ENCODE assay signal across 1 cellular context in the genomic region with DNA sequence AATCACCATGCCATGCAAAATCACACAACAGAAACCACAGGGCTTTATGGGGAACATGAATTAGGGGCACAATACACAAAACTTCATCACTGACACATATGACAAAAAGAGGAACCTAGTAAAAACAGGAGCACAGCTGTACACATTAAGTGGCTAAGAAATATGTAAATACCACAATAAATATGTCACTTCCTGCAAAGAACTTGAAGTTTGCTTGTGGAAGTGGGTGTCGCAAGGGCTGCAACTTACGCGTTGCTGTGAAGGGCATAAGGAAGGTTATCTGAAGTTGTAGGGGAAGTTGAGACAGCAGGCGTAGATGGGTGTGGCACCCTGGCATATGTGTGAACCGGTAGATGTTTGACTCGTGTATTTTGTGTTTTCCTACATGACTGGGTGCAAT.
TF ChIP-seq lines count a peak whose summit lies in the region.

No MANE protein-coding gene starts in this region.

TF ChIP-seq in K562, 482 proteins besides CTCF, POLR2A, EP300 and RAD21:
- TF ChIP-seq MEIS2 (IDR thresholded peaks at IDR 0.05; ENCODE audit: partially characterized antibody) (peak; percentile 9), NCOA2 (IDR thresholded peaks at IDR 0.05; ENCODE audit: partially characterized antibody in 2 of 2) (no peak), ESRRA (IDR thresholded peaks at IDR 0.05; ENCODE audit: borderline replicate concordance, low read depth) (peak; percentile 14; the same call in 1 of the 2 replicates)
